ENCODE assay signal across 32 cellular contexts in genomic region chr19:41923045-41923788, GRCh38. TPM values are rescaled to one million over a fixed set of nuclear protein-coding genes. Genes with fewer than 3 reads are reported as not detected.
DNase-seq lines count a peak whose midpoint lies in the region; ATAC-seq, FAIRE-seq and TF ChIP-seq lines count a peak whose summit lies in the region.
"Had no signal": no experiment of that assay in that cellular context is flagged by ENCODE, and none has a peak within 500 bp of the region (broad histone marks: within the 10 kb centered on the region; RNA-seq: fewer than 3 reads in every experiment).

No MANE protein-coding gene starts in this region.

- H3K4me3 Mint-ChIP-seq in T-helper 17 cell = peak overlapping the region; percentile 67
- H3K4me3 Mint-ChIP-seq in glutamatergic neuron (ENCODE audit: unreplicated experiment) = no peak overlapping the region
- peak overlapping the region in 1 of 2 donors; percentile 36 for H3K4me3 Mint-ChIP-seq in stimulated activated naive CD8-positive, alpha-beta T cell treated with anti-CD3 and anti-CD28 coated beads, Interleukin-15, amount 100 ng/mL, for 72 hours
- H3K4me3 Mint-ChIP-seq in chondrocyte (ENCODE audit: unreplicated experiment) = no peak overlapping the region
- H3K4me3 Mint-ChIP-seq: activated naive CD4-positive, alpha-beta T cell treated with anti-CD3 and anti-CD28 coated beads for 36 hours; activated T-cell treated with anti-CD3 and anti-CD28 coated beads, Interleukin-2, amount 50 U/mL, for 72 hours had no signal

- peak overlapping the region; percentile 43 for H3K27ac Mint-ChIP-seq in T-helper 17 cell
- peak overlapping the region; percentile 14 for H3K27ac Mint-ChIP-seq in glutamatergic neuron (ENCODE audit: unreplicated experiment)
- peak overlapping the region; percentile 5 to 42 for H3K27ac Mint-ChIP-seq in stimulated activated naive CD8-positive, alpha-beta T cell treated with anti-CD3 and anti-CD28 coated beads, Interleukin-15, amount 100 ng/mL, for 72 hours
- H3K27ac Mint-ChIP-seq in chondrocyte (ENCODE audit: unreplicated experiment) = no peak overlapping the region
- H3K27ac Mint-ChIP-seq: activated naive CD4-positive, alpha-beta T cell treated with anti-CD3 and anti-CD28 coated beads for 36 hours; activated T-cell treated with anti-CD3 and anti-CD28 coated beads, Interleukin-2, amount 50 U/mL, for 72 hours had no signal

- H2AFZ ChIP-seq in HepG2 (ENCODE audit: low read length) = no peak overlapping the region
- H2AFZ ChIP-seq: parathyroid adenoma had no signal

- no peak for TF ChIP-seq RAD21 in HepG2 (CRISPR knock-in tag; IDR thresholded peaks at IDR 0.05)

- intact Hi-C loops in HepG2 (cut with micrococcal nuclease; ENCODE audit: unreplicated experiment) = no loop called here
- intact Hi-C loops in right lobe of liver (cut with DNase I) = no loop called here

- H3K79me2 ChIP-seq in HepG2 (ENCODE audit: insufficient read depth, low read length) = no peaks in the 10 kb centered on the region
- H3K79me2 ChIP-seq: parathyroid adenoma had no signal

- H3K27ac ChIP-seq in HepG2 (ENCODE audit: extremely low read length, insufficient read depth, low read length) (no peak overlapping the region), right lobe of liver (no peak overlapping the region)
- H3K27ac ChIP-seq: gastroesophageal sphincter, lower lobe of right lung, parathyroid adenoma, right atrium auricular region, tibial artery had no signal

- no peak overlapping the region for H3K9ac ChIP-seq in HepG2 (ENCODE audit: insufficient read depth, low read depth, low read length)
- H3K9ac ChIP-seq: parathyroid adenoma had no signal

- no peak for DNase-seq in HepG2 (ENCODE audit: low spot score)
- DNase-seq in right lobe of liver = no peak
- no peak for DNase-seq in T-helper 17 cell
- no peak for DNase-seq in glutamatergic neuron
- DNase-seq in stimulated activated naive CD8-positive, alpha-beta T cell treated with anti-CD3 and anti-CD28 coated beads, Interleukin-15, amount 100 ng/mL, for 72 hours = no peak
- no peak for DNase-seq in amniotic stem cell (lab: John Stamatoyannopoulos, UW)
- DNase-seq in chondrocyte (ENCODE audit: low spot score) = no peak
- DNase-seq: ACHN; activated CD4-positive, alpha-beta T cell treated with anti-CD3 and anti-CD28 coated beads, Interleukin-2, amount 50 U/mL, for 1 hour; activated naive CD4-positive, alpha-beta T cell treated with anti-CD3 and anti-CD28 coated beads for 36 hours; activated T-cell treated with anti-CD3 and anti-CD28 coated beads, Interleukin-2, amount 50 U/mL, for 72 hours; anterior cingulate cortex; hippocampal formation; Karpas-422; lower lobe of right lung; NCI-H1417; NCI-H2081; NCI-H526; NK-92 treated with Interleukin-12 subunit alpha and Interleukin-12 subunit beta, amount 100 ng/mL, for 24 hours; SHP77; tibial artery had no signal

- H3K36me3 ChIP-seq in HepG2 (replicated peaks in 1 of 2; ENCODE audit: control insufficient read depth in 1 of 2, insufficient read depth in 2 of 2, low read length in 2 of 2) (no peaks in the 10 kb centered on the region), right lobe of liver (no peaks in the 10 kb centered on the region)
- H3K36me3 ChIP-seq: gastroesophageal sphincter, HAP-1, lower lobe of right lung, right atrium auricular region, tibial artery had no signal

- no peaks in the 10 kb centered on the region for H4K20me1 ChIP-seq in HepG2 (ENCODE audit: insufficient read depth, low read length)

- peaks cover 9% of the 10 kb centered on the region for H3K9me3 Mint-ChIP-seq in glutamatergic neuron (ENCODE audit: unreplicated experiment)
- no peaks in the 10 kb centered on the region for H3K9me3 Mint-ChIP-seq in stimulated activated naive CD8-positive, alpha-beta T cell treated with anti-CD3 and anti-CD28 coated beads, Interleukin-15, amount 100 ng/mL, for 72 hours
- no peaks in the 10 kb centered on the region for H3K9me3 Mint-ChIP-seq in chondrocyte (ENCODE audit: low read depth)
- H3K9me3 Mint-ChIP-seq: activated naive CD4-positive, alpha-beta T cell treated with anti-CD3 and anti-CD28 coated beads for 36 hours; activated T-cell treated with anti-CD3 and anti-CD28 coated beads, Interleukin-2, amount 50 U/mL, for 72 hours had no signal

- H3K27me3 ChIP-seq in HepG2 (ENCODE audit: control insufficient read depth in 1 of 2, insufficient read depth in 2 of 2, low read length in 2 of 2) (peaks cover 3 to 58% of the 10 kb centered on the region in 2 experiments; a peak in 4 of 5 replicates), right lobe of liver (peaks cover 0 to 27% of the 10 kb centered on the region in 2 donors)

- H3K4me3 ChIP-seq in HepG2 (replicated peaks in 1 of 3; ENCODE audit: insufficient read depth in 1 of 3, low read depth in 2 of 3, low read length in 3 of 3) (no peak overlapping the region), right lobe of liver (no peak overlapping the region)
- H3K4me3 ChIP-seq: gastroesophageal sphincter, HAP-1, lower lobe of right lung, mucosa of descending colon, right atrium auricular region, smooth muscle cell, tibial artery had no signal

- in situ Hi-C loops in HepG2 (cut with HindIII; ENCODE audit: extremely low pct_ligation_motif_present, low pct_unique_long_range_greater_than_20kb) = no loop called here

- ATAC-seq in HepG2 (no peak), right lobe of liver (no peak), T-helper 17 cell (no peak), HG02981 (IDR thresholded peaks at IDR 0.05; ENCODE audit: unreplicated experiment) (no peak)
- ATAC-seq in stimulated activated naive CD8-positive, alpha-beta T cell treated with anti-CD3 and anti-CD28 coated beads, Interleukin-15, amount 100 ng/mL, for 72 hours = no peak
- ATAC-seq: activated T-cell treated with anti-CD3 and anti-CD28 coated beads, Interleukin-2, amount 50 U/mL, for 72 hours; gastroesophageal sphincter; lower lobe of right lung; mucosa of descending colon; Panc1 had no signal

- WGBS in HepG2 (ENCODE audit: low lambda C conversion rate) = 18% methylated on average over 6 of the region's 6 CpGs
- WGBS in right lobe of liver (ENCODE audit: insufficient coverage, low coverage, low lambda C conversion rate, missing lambda C conversion rate) = 35% methylated on average over 6 of the region's 6 CpGs

- POLR2A ChIA-PET in HepG2 (lab: Yijun Ruan, JAX) = no interaction called here

- TF ChIP-seq EP300 in HepG2 (IDR thresholded peaks at IDR 0.05; ENCODE audit: low read depth in 2 of 2, low read length in 2 of 2) = no peak
- TF ChIP-seq EP300 in HepG2 (CRISPR knock-in tag; IDR thresholded peaks at IDR 0.05; ENCODE audit: borderline replicate concordance) = no peak

- no TSS peak for BruUV-seq in HepG2 (replicated peaks; lab: Mats Ljungman, UMichigan)

- H3K9me3 ChIP-seq in HepG2 (ENCODE audit: low read length) = no peaks in the 10 kb centered on the region
- H3K9me3 ChIP-seq in right lobe of liver = no peaks in the 10 kb centered on the region
- H3K9me3 ChIP-seq in T-helper 17 cell (ENCODE audit: control insufficient read depth, low read length, poor library complexity, severe bottlenecking) = no peaks in the 10 kb centered on the region
- H3K9me3 ChIP-seq: gastroesophageal sphincter, HAP-1, lower lobe of right lung, mucosa of descending colon, right atrium auricular region, tibial artery had no signal

- no peak for TF ChIP-seq POLR2A in HepG2 (IDR thresholded peaks at IDR 0.05; ENCODE audit: insufficient read depth in 1 of 2, low read depth in 2 of 2, low read length in 2 of 2)
- TF ChIP-seq POLR2A in right lobe of liver (IDR thresholded peaks at IDR 0.05) = no peak

- H3K4me1 Mint-ChIP-seq in T-helper 17 cell = peaks cover 16% of the 10 kb centered on the region
- peaks cover 7% of the 10 kb centered on the region for H3K4me1 Mint-ChIP-seq in glutamatergic neuron (ENCODE audit: low read depth, unreplicated experiment)
- peaks cover 26% of the 10 kb centered on the region for H3K4me1 Mint-ChIP-seq in stimulated activated naive CD8-positive, alpha-beta T cell treated with anti-CD3 and anti-CD28 coated beads, Interleukin-15, amount 100 ng/mL, for 72 hours
- H3K4me1 Mint-ChIP-seq in chondrocyte (ENCODE audit: low read depth) = no peaks in the 10 kb centered on the region

- no peak for FAIRE-seq in HepG2 (lab: Jason Lieb, UNC)
- FAIRE-seq: bronchial epithelial cell, colon had no signal

- no peak overlapping the region for H3K4me2 ChIP-seq in HepG2 (ENCODE audit: low read depth, low read length)
- H3K4me2 ChIP-seq: smooth muscle cell had no signal

- H3K27me3 Mint-ChIP-seq in T-helper 17 cell = peaks cover 19% of the 10 kb centered on the region
- H3K27me3 Mint-ChIP-seq in glutamatergic neuron (ENCODE audit: unreplicated experiment) = peaks cover 9% of the 10 kb centered on the region
- H3K27me3 Mint-ChIP-seq in stimulated activated naive CD8-positive, alpha-beta T cell treated with anti-CD3 and anti-CD28 coated beads, Interleukin-15, amount 100 ng/mL, for 72 hours = peaks cover 21% of the 10 kb centered on the region
- H3K27me3 Mint-ChIP-seq in chondrocyte (ENCODE audit: low read depth) = peaks cover 15% of the 10 kb centered on the region

- CTCF ChIA-PET in HepG2 (lab: Yijun Ruan, JAX; ENCODE audit: low intra/inter-chr PET ratio, low total read pairs) = no interaction called here

- TF ChIP-seq CTCF in HepG2 (CRISPR knock-in tag; IDR thresholded peaks at IDR 0.05) = no peak
- TF ChIP-seq CTCF in right lobe of liver (IDR thresholded peaks at IDR 0.05) = no peak
- no peak for TF ChIP-seq CTCF in glutamatergic neuron (IDR thresholded peaks at IDR 0.05; ENCODE audit: partially characterized antibody, unreplicated experiment)
- TF ChIP-seq CTCF in chondrocyte (IDR thresholded peaks at IDR 0.05) = no peak

- H3K4me1 ChIP-seq in HepG2 (ENCODE audit: insufficient read depth, low read length) (no peaks in the 10 kb centered on the region), right lobe of liver (peaks cover 0 to 3% (median 0%) of the 10 kb centered on the region in 4 donors)
- H3K4me1 ChIP-seq: HAP-1 had no signal

- H3K36me3 Mint-ChIP-seq in T-helper 17 cell (ENCODE audit: low read depth) (peaks cover 12% of the 10 kb centered on the region), glutamatergic neuron (ENCODE audit: unreplicated experiment) (no peaks in the 10 kb centered on the region), chondrocyte (ENCODE audit: low read depth) (peaks cover 2% of the 10 kb centered on the region)

RNA-seq across cellular contexts. Expression of gene ERFL, which starts 5.0 kb away (rescaled TPM):
- total RNA-seq in HepG2 (2016; rRNA removed; fragmentation: Illumina TruSeq; extraction: Trizol) = not detected in 2 replicates
- not detected in 2 replicates for total RNA-seq in HepG2 (2016; cell fraction: cytosol; rRNA removed; fragmentation: Illumina TruSeq; extraction: Trizol; ENCODE audit: low read depth)
- not detected in 2 replicates for total RNA-seq in HepG2 (2016; cell fraction: insoluble cytoplasmic fraction; rRNA removed; fragmentation: Illumina TruSeq; extraction: Trizol)
- not detected in 2 replicates for total RNA-seq in HepG2 (2016; cell fraction: membrane; rRNA removed; fragmentation: Illumina TruSeq; extraction: Trizol)
- not detected in 2 replicates for total RNA-seq in HepG2 (2016; cell fraction: nucleus; rRNA removed; fragmentation: Illumina TruSeq; extraction: Trizol)
- not detected in 2 replicates for polyA plus RNA-seq in HepG2 (2011; rRNA removed)
- polyA plus RNA-seq in HepG2 (2011; cell fraction: cytosol; rRNA removed) = 0.03 TPM in 1 of 2 replicates, not detected in the other
- polyA plus RNA-seq in HepG2 (2011; cell fraction: nucleus; rRNA removed) = not detected in 2 replicates
- 0.07 TPM in 1 of 2 replicates, not detected in the other for polyA plus RNA-seq in HepG2 (2012)
- not detected in 2 replicates for polyA plus RNA-seq in HepG2 (2016; cell fraction: cytosol; fragmentation: Illumina TruSeq; extraction: Trizol; ENCODE audit: low read depth)
- not detected in 2 replicates for polyA plus RNA-seq in HepG2 (2016; cell fraction: insoluble cytoplasmic fraction; fragmentation: Illumina TruSeq; extraction: Trizol; ENCODE audit: low read depth)
- polyA plus RNA-seq in HepG2 (2016; cell fraction: membrane; fragmentation: Illumina TruSeq; extraction: Trizol; ENCODE audit: low read depth) = not detected in 2 replicates
- polyA plus RNA-seq in HepG2 (2016; cell fraction: nucleus; fragmentation: Illumina TruSeq; extraction: Trizol; ENCODE audit: insufficient read depth, low read depth) = not detected in 2 replicates
- polyA minus RNA-seq in HepG2 (2011; rRNA and poly(A)+ RNA removed; ENCODE audit: low replicate concordance) = not detected in 2 replicates
- polyA minus RNA-seq in HepG2 (2011; cell fraction: cytosol; rRNA and poly(A)+ RNA removed) = not detected in 2 replicates
- polyA minus RNA-seq in HepG2 (2011; cell fraction: nucleus; rRNA and poly(A)+ RNA removed) = not detected in 2 replicates
- total RNA-seq in right lobe of liver = not detected
- total RNA-seq in T-helper 17 cell = 1 to 10 TPM; 2.4 to 3.1 TPM
- total RNA-seq in glutamatergic neuron (ENCODE audit: unreplicated experiment) = 1.6 TPM
- total RNA-seq in chondrocyte = 0.27 to 0.44 TPM (median 0.35 TPM) in 3 replicates
- total RNA-seq: gastroesophageal sphincter, right atrium auricular region had no signal

RNA-seq across cellular contexts. Expression of gene RABAC1, which starts 35.9 kb away (rescaled TPM):
- 20.7 and 37.4 TPM in 2 replicates for total RNA-seq in HepG2 (2016; rRNA removed; fragmentation: Illumina TruSeq; extraction: Trizol)
- total RNA-seq in HepG2 (2016; cell fraction: cytosol; rRNA removed; fragmentation: Illumina TruSeq; extraction: Trizol; ENCODE audit: low read depth) = 32.7 and 40.5 TPM in 2 replicates
- total RNA-seq in HepG2 (2016; cell fraction: insoluble cytoplasmic fraction; rRNA removed; fragmentation: Illumina TruSeq; extraction: Trizol) = 21.9 and 38.8 TPM in 2 replicates
- 24.1 and 26.6 TPM in 2 replicates for total RNA-seq in HepG2 (2016; cell fraction: membrane; rRNA removed; fragmentation: Illumina TruSeq; extraction: Trizol)
- 28.4 and 29.8 TPM in 2 replicates for total RNA-seq in HepG2 (2016; cell fraction: nucleus; rRNA removed; fragmentation: Illumina TruSeq; extraction: Trizol)
- polyA plus RNA-seq in HepG2 (2011; rRNA removed) = 74.0 and 91.2 TPM in 2 replicates
- polyA plus RNA-seq in HepG2 (2011; cell fraction: cytosol; rRNA removed) = 112 and 172 TPM in 2 replicates
- polyA plus RNA-seq in HepG2 (2011; cell fraction: nucleus; rRNA removed) = 93.5 and 96.2 TPM in 2 replicates
- 38.2 and 66.0 TPM in 2 replicates for polyA plus RNA-seq in HepG2 (2012)
- 34.2 and 39.3 TPM in 2 replicates for polyA plus RNA-seq in HepG2 (2016; cell fraction: cytosol; fragmentation: Illumina TruSeq; extraction: Trizol; ENCODE audit: low read depth)
- polyA plus RNA-seq in HepG2 (2016; cell fraction: insoluble cytoplasmic fraction; fragmentation: Illumina TruSeq; extraction: Trizol; ENCODE audit: low read depth) = 20.0 and 22.5 TPM in 2 replicates
- polyA plus RNA-seq in HepG2 (2016; cell fraction: membrane; fragmentation: Illumina TruSeq; extraction: Trizol; ENCODE audit: low read depth) = 21.0 and 26.9 TPM in 2 replicates
- polyA plus RNA-seq in HepG2 (2016; cell fraction: nucleus; fragmentation: Illumina TruSeq; extraction: Trizol; ENCODE audit: insufficient read depth, low read depth) = 52.4 and 53.1 TPM in 2 replicates
- 32.5 and 96.8 TPM in 2 replicates for polyA minus RNA-seq in HepG2 (2011; rRNA and poly(A)+ RNA removed; ENCODE audit: low replicate concordance)
- 26.4 and 26.8 TPM in 2 replicates for polyA minus RNA-seq in HepG2 (2011; cell fraction: cytosol; rRNA and poly(A)+ RNA removed)
- 21.6 and 26.0 TPM in 2 replicates for polyA minus RNA-seq in HepG2 (2011; cell fraction: nucleus; rRNA and poly(A)+ RNA removed)
- 100 to 1,000 TPM in 2 of 6 experiments, 10 to 100 TPM in 4; 53.6 to 124 (median 75.8) TPM for total RNA-seq in right lobe of liver
- 10 to 100 TPM; 90.1 to 98.3 TPM for total RNA-seq in T-helper 17 cell
- total RNA-seq in glutamatergic neuron (ENCODE audit: unreplicated experiment) = 139 TPM
- total RNA-seq in chondrocyte = 282 to 302 TPM (median 295 TPM) in 3 replicates

RNA-seq across cellular contexts. Expression of gene ARHGEF1, which starts 40.2 kb away (rescaled TPM):
- 26.2 and 34.7 TPM in 2 replicates for total RNA-seq in HepG2 (2016; rRNA removed; fragmentation: Illumina TruSeq; extraction: Trizol)
- total RNA-seq in HepG2 (2016; cell fraction: cytosol; rRNA removed; fragmentation: Illumina TruSeq; extraction: Trizol; ENCODE audit: low read depth) = 6.5 and 9.6 TPM in 2 replicates
- total RNA-seq in HepG2 (2016; cell fraction: insoluble cytoplasmic fraction; rRNA removed; fragmentation: Illumina TruSeq; extraction: Trizol) = 16.1 and 36.8 TPM in 2 replicates
- 10.4 and 11.0 TPM in 2 replicates for total RNA-seq in HepG2 (2016; cell fraction: membrane; rRNA removed; fragmentation: Illumina TruSeq; extraction: Trizol)
- 28.3 and 29.2 TPM in 2 replicates for total RNA-seq in HepG2 (2016; cell fraction: nucleus; rRNA removed; fragmentation: Illumina TruSeq; extraction: Trizol)
- polyA plus RNA-seq in HepG2 (2011; rRNA removed) = 33.1 and 33.7 TPM in 2 replicates
- polyA plus RNA-seq in HepG2 (2011; cell fraction: cytosol; rRNA removed) = 20.2 and 33.5 TPM in 2 replicates
- 215 and 292 TPM in 2 replicates for polyA plus RNA-seq in HepG2 (2011; cell fraction: nucleus; rRNA removed)
- 33.2 and 34.0 TPM in 2 replicates for polyA plus RNA-seq in HepG2 (2012)
- 3.8 and 4.4 TPM in 2 replicates for polyA plus RNA-seq in HepG2 (2016; cell fraction: cytosol; fragmentation: Illumina TruSeq; extraction: Trizol; ENCODE audit: low read depth)
- 20.7 and 29.5 TPM in 2 replicates for polyA plus RNA-seq in HepG2 (2016; cell fraction: insoluble cytoplasmic fraction; fragmentation: Illumina TruSeq; extraction: Trizol; ENCODE audit: low read depth)
- polyA plus RNA-seq in HepG2 (2016; cell fraction: membrane; fragmentation: Illumina TruSeq; extraction: Trizol; ENCODE audit: low read depth) = 7.4 and 8.4 TPM in 2 replicates
- polyA plus RNA-seq in HepG2 (2016; cell fraction: nucleus; fragmentation: Illumina TruSeq; extraction: Trizol; ENCODE audit: insufficient read depth, low read depth) = 90.2 and 102 TPM in 2 replicates
- polyA minus RNA-seq in HepG2 (2011; rRNA and poly(A)+ RNA removed; ENCODE audit: low replicate concordance) = 15.9 and 39.4 TPM in 2 replicates
- 16.3 and 26.4 TPM in 2 replicates for polyA minus RNA-seq in HepG2 (2011; cell fraction: cytosol; rRNA and poly(A)+ RNA removed)
- 29.6 and 31.9 TPM in 2 replicates for polyA minus RNA-seq in HepG2 (2011; cell fraction: nucleus; rRNA and poly(A)+ RNA removed)
- 10 to 100 TPM; 25.3 to 39.7 (median 30.2) TPM for total RNA-seq in right lobe of liver
- 100 to 1,000 TPM; 929 to 961 TPM for total RNA-seq in T-helper 17 cell
- total RNA-seq in glutamatergic neuron (ENCODE audit: unreplicated experiment) = 78.7 TPM
- 70.5 to 105 TPM (median 73.2 TPM) in 3 replicates for total RNA-seq in chondrocyte

RNA-seq across cellular contexts. Expression of gene CD79A, which starts 46.1 kb away (rescaled TPM):
- 0.27 and 0.33 TPM in 2 replicates for total RNA-seq in HepG2 (2016; rRNA removed; fragmentation: Illumina TruSeq; extraction: Trizol)
- total RNA-seq in HepG2 (2016; cell fraction: cytosol; rRNA removed; fragmentation: Illumina TruSeq; extraction: Trizol; ENCODE audit: low read depth) = 0.26 and 0.51 TPM in 2 replicates
- total RNA-seq in HepG2 (2016; cell fraction: insoluble cytoplasmic fraction; rRNA removed; fragmentation: Illumina TruSeq; extraction: Trizol) = 0.24 and 0.37 TPM in 2 replicates
- 0.62 TPM in 1 of 2 replicates, not detected in the other for total RNA-seq in HepG2 (2016; cell fraction: membrane; rRNA removed; fragmentation: Illumina TruSeq; extraction: Trizol)
- total RNA-seq in HepG2 (2016; cell fraction: nucleus; rRNA removed; fragmentation: Illumina TruSeq; extraction: Trizol) = 0.40 TPM in 1 of 2 replicates, not detected in the other
- polyA plus RNA-seq in HepG2 (2011; rRNA removed) = 0.24 and 0.30 TPM in 2 replicates
- polyA plus RNA-seq in HepG2 (2011; cell fraction: cytosol; rRNA removed) = 0.44 and 0.52 TPM in 2 replicates
- 0.31 and 0.51 TPM in 2 replicates for polyA plus RNA-seq in HepG2 (2011; cell fraction: nucleus; rRNA removed)
- 0.25 TPM in 1 of 2 replicates, not detected in the other for polyA plus RNA-seq in HepG2 (2012)
- 0.21 and 0.44 TPM in 2 replicates for polyA plus RNA-seq in HepG2 (2016; cell fraction: cytosol; fragmentation: Illumina TruSeq; extraction: Trizol; ENCODE audit: low read depth)
- 0.49 and 0.52 TPM in 2 replicates for polyA plus RNA-seq in HepG2 (2016; cell fraction: insoluble cytoplasmic fraction; fragmentation: Illumina TruSeq; extraction: Trizol; ENCODE audit: low read depth)
- polyA plus RNA-seq in HepG2 (2016; cell fraction: membrane; fragmentation: Illumina TruSeq; extraction: Trizol; ENCODE audit: low read depth) = 0.69 and 1.1 TPM in 2 replicates
- polyA plus RNA-seq in HepG2 (2016; cell fraction: nucleus; fragmentation: Illumina TruSeq; extraction: Trizol; ENCODE audit: insufficient read depth, low read depth) = 0.78 and 0.95 TPM in 2 replicates
- polyA minus RNA-seq in HepG2 (2011; rRNA and poly(A)+ RNA removed; ENCODE audit: low replicate concordance) = 0.26 and 0.84 TPM in 2 replicates
- polyA minus RNA-seq in HepG2 (2011; cell fraction: cytosol; rRNA and poly(A)+ RNA removed) = 0.49 TPM in 1 of 2 replicates, not detected in the other
- polyA minus RNA-seq in HepG2 (2011; cell fraction: nucleus; rRNA and poly(A)+ RNA removed) = not detected in 2 replicates
- under 1 TPM in 4 of 6 experiments, not detected in 2; 0.18 to 0.71 (median 0.39) TPM for total RNA-seq in right lobe of liver
- total RNA-seq in T-helper 17 cell = 10 to 100 TPM in 1 of 2 donors, 1 to 10 TPM in 1; 1.6 to 27.3 TPM
- not detected for total RNA-seq in glutamatergic neuron (ENCODE audit: unreplicated experiment)
- 0.36 TPM in 1 of 3 replicates, not detected in the others for total RNA-seq in chondrocyte
- total RNA-seq: bronchial epithelial cell, smooth muscle cell had no signal
- polyA plus RNA-seq: neural cell had no signal
